In genomic region chr1:109912873-109913272, GRCh38 we compare ENCODE assay signal across 11 cellular contexts. TPM values are rescaled to one million over a fixed set of nuclear protein-coding genes. Genes with fewer than 3 reads are reported as not detected.
DNase-seq lines count a peak whose midpoint lies in the region; ATAC-seq and TF ChIP-seq lines count a peak whose summit lies in the region.
"Had no signal": no experiment of that assay in that cellular context is flagged by ENCODE, and none has a peak within 500 bp of the region (broad histone marks: within the 10 kb centered on the region; RNA-seq: fewer than 3 reads in every experiment).

No MANE protein-coding gene starts in this region.

- peak overlapping the region; percentile 89 for H3K4me3 Mint-ChIP-seq in activated T-cell treated with anti-CD3 and anti-CD28 coated beads, Interleukin-2, amount 50 U/mL, for 24 hours
- H3K4me3 Mint-ChIP-seq in mesothelial cell of epicardium, result peak overlapping the region; percentile 84

- peaks cover 51% of the 10 kb centered on the region for H3K4me1 Mint-ChIP-seq in activated T-cell treated with anti-CD3 and anti-CD28 coated beads, Interleukin-2, amount 50 U/mL, for 24 hours (ENCODE audit: low read depth)
- peaks cover 37% of the 10 kb centered on the region for H3K4me1 Mint-ChIP-seq in mesothelial cell of epicardium

- WGBS in thyroid gland, 2 donors, result 36 to 38% methylated on average over 1 of the region's 1 CpG

- no peak for TF ChIP-seq CTCF in mesothelial cell of epicardium (IDR thresholded peaks at IDR 0.05; ENCODE audit: unreplicated experiment)
- no peak for TF ChIP-seq CTCF in thyroid gland (IDR thresholded peaks at IDR 0.05)

- peaks cover 69% of the 10 kb centered on the region for H3K36me3 Mint-ChIP-seq in activated T-cell treated with anti-CD3 and anti-CD28 coated beads, Interleukin-2, amount 50 U/mL, for 24 hours (ENCODE audit: low read depth)
- peaks cover 19% of the 10 kb centered on the region for H3K36me3 Mint-ChIP-seq in mesothelial cell of epicardium

- no peak for TF ChIP-seq POLR2A in thyroid gland (IDR thresholded peaks at IDR 0.05)

- ATAC-seq in HG03196 (IDR thresholded peaks at IDR 0.05; ENCODE audit: unreplicated experiment) (no peak), GM21526 (IDR thresholded peaks at IDR 0.05; ENCODE audit: low FRiP score, unreplicated experiment) (no peak)

- peak overlapping the region; percentile 90 for H3K27ac Mint-ChIP-seq in activated T-cell treated with anti-CD3 and anti-CD28 coated beads, Interleukin-2, amount 50 U/mL, for 24 hours
- H3K27ac Mint-ChIP-seq in mesothelial cell of epicardium, result peak overlapping the region; percentile 69

- no peaks in the 10 kb centered on the region for H3K27me3 ChIP-seq in thyroid gland

- no peak for DNase-seq in activated T-cell treated with anti-CD3 and anti-CD28 coated beads, Interleukin-2, amount 50 U/mL, for 24 hours
- DNase-seq in activated T-cell treated with anti-CD3 and anti-CD28 coated beads, Interleukin-2, amount 50 U/mL, for 48 hours, result no peak
- no peak for DNase-seq in caudate nucleus (lab: John Stamatoyannopoulos, UW)
- no peak for DNase-seq in mesothelial cell of epicardium (ENCODE audit: low spot score in 2 of 2, unreplicated experiment in 2 of 2)
- DNase-seq in thyroid gland, result no peak
- no peak for DNase-seq in NCI-H2081 treated with DMSO at 0.1 percent for 48 hours (lab: John Stamatoyannopoulos, UW)
- DNase-seq: activated CD8-positive, alpha-beta memory T cell treated with anti-CD3 and anti-CD28 coated beads for 24 hours; hippocampal formation had no signal

- H3K9me3 Mint-ChIP-seq in activated T-cell treated with anti-CD3 and anti-CD28 coated beads, Interleukin-2, amount 50 U/mL, for 24 hours, result no peaks in the 10 kb centered on the region
- no peaks in the 10 kb centered on the region for H3K9me3 Mint-ChIP-seq in mesothelial cell of epicardium

- intact Hi-C loops in thyroid gland (cut with DNase I), result loop anchor here (5.0 kb wide), 1 partner anchor 136 kb away; no protein-coding TSS in a partner anchor

- no peaks in the 10 kb centered on the region for H3K27me3 Mint-ChIP-seq in activated T-cell treated with anti-CD3 and anti-CD28 coated beads, Interleukin-2, amount 50 U/mL, for 24 hours
- H3K27me3 Mint-ChIP-seq in mesothelial cell of epicardium (ENCODE audit: low read depth), result no peaks in the 10 kb centered on the region

- peak overlapping the region in 1 of 3 donors; percentile 47 for H3K4me3 ChIP-seq in thyroid gland (replicated peaks in 1 of 3)

- H3K36me3 ChIP-seq in thyroid gland, result peaks cover 8 to 11% of the 10 kb centered on the region in 2 donors

- H3K27ac ChIP-seq in caudate nucleus (ENCODE audit: low read depth, low read length) (peak overlapping the region; percentile 61), thyroid gland (peak overlapping the region in 2 of 3 donors; percentile 7 to 64)
- H3K27ac ChIP-seq: C4-2B had no signal

- H3K4me1 ChIP-seq in thyroid gland, result peaks cover 6 to 43% of the 10 kb centered on the region in 2 donors

- H3K9me3 ChIP-seq in thyroid gland, result no peaks in the 10 kb centered on the region

RNA-seq across cellular contexts. Expression of gene CSF1, which starts 2.2 kb away (rescaled TPM):
- 27.1 to 28.9 TPM (median 27.4 TPM) in 3 replicates for total RNA-seq in mesothelial cell of epicardium
- 100 to 1,000 TPM in 1 of 4 donors, 10 to 100 TPM in 3; 33.5 to 127 (median 62.3) TPM for total RNA-seq in thyroid gland
